Comparison of ENCODE assay signal across 25 cellular contexts in genomic region chr9:5274770-5275169, GRCh38. TPM values are rescaled to one million over a fixed set of nuclear protein-coding genes. Genes with fewer than 3 reads are reported as not detected.
DNase-seq lines count a peak whose midpoint lies in the region; ATAC-seq and TF ChIP-seq lines count a peak whose summit lies in the region.
"Had no signal": no experiment of that assay in that cellular context is flagged by ENCODE, and none has a peak within 500 bp of the region (broad histone marks: within the 10 kb centered on the region; RNA-seq: fewer than 3 reads in every experiment).

No MANE protein-coding gene starts in this region.

- TF ChIP-seq CTCF in GM06990 (IDR thresholded peaks at IDR 0.05; ENCODE audit: insufficient read depth, low read length, poor library complexity, severe bottlenecking), result no peak
- no peak for TF ChIP-seq CTCF in GM20000 (IDR thresholded peaks at IDR 0.05; ENCODE audit: extremely low read depth, missing control alignments)
- no peak for TF ChIP-seq CTCF in dorsolateral prefrontal cortex (IDR thresholded peaks at IDR 0.05 in 54 of 56, conservative IDR thresholded peaks at IDR 0.05 in 2 of 56; ENCODE audit: low read depth in 1 of 56, partially characterized antibody in 56 of 56)
- no peak for TF ChIP-seq CTCF in esophagus muscularis mucosa (IDR thresholded peaks at IDR 0.05)

- no peaks in the 10 kb centered on the region for H3K9me3 ChIP-seq in esophagus muscularis mucosa
- H3K9me3 ChIP-seq: MG63, Peyer's patch had no signal

- H3K27me3 ChIP-seq in GM06990 (replicated peaks; ENCODE audit: control insufficient read depth, insufficient read depth, low read length) (no peaks in the 10 kb centered on the region), dorsolateral prefrontal cortex (peaks cover 0 to 2% (median 0%) of the 10 kb centered on the region in 45 donors), esophagus muscularis mucosa (no peaks in the 10 kb centered on the region)
- H3K27me3 ChIP-seq: MG63, Peyer's patch had no signal

- TF ChIP-seq EP300 in esophagus muscularis mucosa (IDR thresholded peaks at IDR 0.05), result no peak

- no peaks in the 10 kb centered on the region for H3K36me3 ChIP-seq in GM06990 (ENCODE audit: control insufficient read depth, insufficient read depth, low read length)
- no peaks in the 10 kb centered on the region for H3K36me3 ChIP-seq in esophagus muscularis mucosa
- H3K36me3 ChIP-seq: MG63, Peyer's patch had no signal

- no peak overlapping the region for H3K27ac ChIP-seq in dorsolateral prefrontal cortex
- no peak overlapping the region for H3K27ac ChIP-seq in esophagus muscularis mucosa (replicated peaks in 1 of 4)
- H3K27ac ChIP-seq: 22Rv1, GM23248, Peyer's patch had no signal

- DNase-seq in GM06990 (ENCODE audit: extremely low read depth, insufficient read length) (peak; percentile 9), GM20000 (ENCODE audit: low spot score) (peak; percentile 10), dorsolateral prefrontal cortex (no peak), esophagus muscularis mucosa (ENCODE audit: extremely low spot score) (no peak)
- DNase-seq: Calu3; CD4-positive, alpha-beta memory T cell; DMS53; GM23248; Karpas-422; MG63; NCI-H1092 treated with DMSO at 0.1 percent for 48 hours; NCI-H2227 treated with DMSO at 0.1 percent for 48 hours; NCI-H524; Peyer's patch; SHP77 treated with DMSO at 0.1 percent for 48 hours; T-helper 1 cell; T1000 had no signal

- intact Hi-C loops in dorsolateral prefrontal cortex (cut with DNase I) (no loop called here), esophagus muscularis mucosa (cut with DNase I) (no loop called here)

- no peak for TF ChIP-seq POLR2A in GM18505 (IDR thresholded peaks at IDR 0.05; ENCODE audit: borderline replicate concordance, extremely low read depth, insufficient read depth, insufficient read length)
- no peak for TF ChIP-seq POLR2A in esophagus muscularis mucosa (IDR thresholded peaks at IDR 0.05; ENCODE audit: low read depth)

- H3K4me1 ChIP-seq in esophagus muscularis mucosa, result no peaks in the 10 kb centered on the region
- H3K4me1 ChIP-seq: Peyer's patch had no signal

- 82% methylated on average over 2 of the region's 2 CpGs for whole genome bisulfite sequencing in esophagus muscularis mucosa

- H3K4me3 ChIP-seq in GM06990 (replicated peaks; ENCODE audit: low read depth, low read length), result no peak overlapping the region
- no peak overlapping the region for H3K4me3 ChIP-seq in dorsolateral prefrontal cortex
- no peak overlapping the region for H3K4me3 ChIP-seq in esophagus muscularis mucosa
- H3K4me3 ChIP-seq: GM23248, MG63, Peyer's patch had no signal

- ATAC-seq in GM18502 (IDR thresholded peaks at IDR 0.05; ENCODE audit: poor library complexity, unreplicated experiment) (peak; percentile 53), HG03066 (IDR thresholded peaks at IDR 0.05; ENCODE audit: low read depth, unreplicated experiment) (peak; percentile 58), GM18505 (IDR thresholded peaks at IDR 0.05; ENCODE audit: unreplicated experiment) (no peak), HG03432 (IDR thresholded peaks at IDR 0.05; ENCODE audit: unreplicated experiment) (no peak)
- ATAC-seq: HCT116, SK-N-SH treated with all-trans-retinoic acid at 6 μM for 48 hours had no signal

RNA-seq across cellular contexts. Expression of gene RLN2, which starts 29.7 kb away (rescaled TPM):
- total RNA-seq in dorsolateral prefrontal cortex, result 1 to 10 TPM in 3 of 120 experiments, under 1 TPM in 16, not detected in 101; 0.41 to 1.5 (median 0.72) TPM
- not detected for total RNA-seq in esophagus muscularis mucosa
- total RNA-seq: GM23248, HT-29 had no signal

RNA-seq across cellular contexts. Expression of gene INSL4, which starts 43.6 kb away (rescaled TPM):
- total RNA-seq in dorsolateral prefrontal cortex, result not detected
- total RNA-seq in esophagus muscularis mucosa, result not detected
- total RNA-seq: CD4-positive, alpha-beta memory T cell; GM23248; Peyer's patch had no signal

Comparison
In these comparisons a context has a peak if more than half of its experiments do, and no peak if none do; other contexts are left out.
1. DNase-seq: peak in GM06990 (single experiment) and GM20000 (single experiment); none in dorsolateral prefrontal cortex (0 of 10) and esophagus muscularis mucosa (single experiment).
2. ATAC-seq: peak in GM18502 (single experiment) and HG03066 (single experiment); none in GM18505 (single experiment) and HG03432 (single experiment).